Comparison of ENCODE assay signal across 27 cellular contexts in the genomic region with DNA sequence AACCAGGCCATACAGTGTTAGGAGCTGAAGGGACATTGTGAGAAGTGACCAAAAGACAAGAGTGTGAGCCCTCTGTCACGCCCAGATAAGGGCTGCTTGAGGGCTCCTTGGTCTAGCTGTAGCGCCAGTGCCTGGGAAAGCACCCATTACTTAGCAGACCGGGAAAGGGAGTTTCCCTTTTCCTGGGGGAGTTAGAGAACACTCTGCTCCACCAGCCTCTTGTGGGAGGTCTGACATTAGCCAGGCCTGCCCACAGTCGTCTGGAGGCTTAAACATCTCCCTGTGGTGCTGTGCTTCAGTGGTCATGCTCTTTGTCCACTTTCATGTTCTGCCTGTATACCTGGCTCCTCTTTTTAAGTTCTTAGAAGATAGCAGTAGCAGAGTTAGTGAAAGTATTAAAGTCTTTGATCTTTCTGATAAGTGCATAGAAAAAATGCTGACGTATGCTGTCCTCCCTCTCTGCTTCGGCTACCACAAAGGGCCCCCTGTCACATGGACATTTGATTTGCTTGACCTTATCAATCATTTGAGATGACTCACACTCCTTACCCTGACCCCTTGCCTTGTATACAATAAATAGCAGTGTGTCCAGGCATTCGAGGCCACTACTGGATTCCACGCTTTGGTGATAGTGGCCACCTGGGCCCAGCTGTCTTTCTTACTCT.
DNase-seq lines count a peak whose midpoint lies in the region; ATAC-seq, FAIRE-seq and TF ChIP-seq lines count a peak whose summit lies in the region.
"Had no signal": no experiment of that assay in that cellular context is flagged by ENCODE, and none has a peak within 500 bp of the region (broad histone marks: within the 10 kb centered on the region; RNA-seq: fewer than 3 reads in every experiment).

No MANE protein-coding gene starts in this region.

- H3K4me1 Mint-ChIP-seq in naive B cell, result peaks cover 0 to 10% (median 7%) of the 10 kb centered on the region in 3 donors
- H3K4me1 Mint-ChIP-seq in activated naive CD8-positive, alpha-beta T cell treated with anti-CD3 and anti-CD28 coated beads, Interleukin-2, amount 50 U/mL, for 24 hours, result no peaks in the 10 kb centered on the region

- peak overlapping the region; percentile 6; the same call in 1 of the 2 replicates for H3K4me2 ChIP-seq in HepG2 (ENCODE audit: low read depth, low read length)
- H3K4me2 ChIP-seq: A549, BLaER1 had no signal

- H3K79me2 ChIP-seq in HepG2 (ENCODE audit: insufficient read depth, low read length), result no peaks in the 10 kb centered on the region

- CTCF ChIA-PET in HepG2 (lab: Yijun Ruan, JAX; ENCODE audit: low intra/inter-chr PET ratio, low total read pairs), result no interaction called here

- peaks cover 0 to 3% (median 0%) of the 10 kb centered on the region in 7 donors for H3K9me3 Mint-ChIP-seq in naive B cell
- no peaks in the 10 kb centered on the region for H3K9me3 Mint-ChIP-seq in activated naive CD8-positive, alpha-beta T cell treated with anti-CD3 and anti-CD28 coated beads, Interleukin-2, amount 50 U/mL, for 24 hours

- H3K4me3 ChIP-seq in HepG2 (replicated peaks in 1 of 3; ENCODE audit: insufficient read depth in 1 of 3, low read depth in 2 of 3, low read length in 3 of 3) (no peak overlapping the region), right lobe of liver (no peak overlapping the region), epithelial cell of proximal tubule (ENCODE audit: low read depth, low read length) (no peak overlapping the region), heart right ventricle (no peak overlapping the region)
- H3K4me3 ChIP-seq: A549, BLaER1, dorsolateral prefrontal cortex, psoas muscle had no signal

- ATAC-seq in HepG2, result no peak
- no peak for ATAC-seq in right lobe of liver
- peak; percentile 33 to 43 for ATAC-seq in naive B cell (ENCODE audit: low read depth in 2 of 2)
- ATAC-seq in heart right ventricle, result no peak
- ATAC-seq in activated naive CD8-positive, alpha-beta T cell treated with anti-CD3 and anti-CD28 coated beads, Interleukin-2, amount 50 U/mL, for 24 hours, result no peak
- ATAC-seq: A549, HCT116, psoas muscle, Right ventricle myocardium inferior had no signal

- peaks cover 28 to 31% (median 30%) of the 10 kb centered on the region in 3 donors for H3K27me3 Mint-ChIP-seq in naive B cell
- H3K27me3 Mint-ChIP-seq in activated naive CD8-positive, alpha-beta T cell treated with anti-CD3 and anti-CD28 coated beads, Interleukin-2, amount 50 U/mL, for 24 hours, result peaks cover 12% of the 10 kb centered on the region

- H3K9me3 ChIP-seq in HepG2 (ENCODE audit: low read length) (no peaks in the 10 kb centered on the region), right lobe of liver (no peaks in the 10 kb centered on the region), heart right ventricle (peaks cover 0 to 4% (median 0%) of the 10 kb centered on the region in 11 donors)
- H3K9me3 ChIP-seq: A549, BLaER1, psoas muscle had no signal

- intact Hi-C loops in HepG2 (cut with micrococcal nuclease; ENCODE audit: unreplicated experiment) (no loop called here), right lobe of liver (cut with DNase I) (no loop called here), heart right ventricle (cut with DNase I) (no loop called here)

- BruUV-seq in HepG2 (replicated peaks; lab: Mats Ljungman, UMichigan), result no TSS peak

- peaks cover 0 to 14% of the 10 kb centered on the region in 2 experiments; a peak in 2 of 5 replicates for H3K27me3 ChIP-seq in HepG2 (ENCODE audit: control insufficient read depth in 1 of 2, insufficient read depth in 2 of 2, low read length in 2 of 2)
- no peaks in the 10 kb centered on the region for H3K27me3 ChIP-seq in right lobe of liver
- no peaks in the 10 kb centered on the region for H3K27me3 ChIP-seq in heart right ventricle
- H3K27me3 ChIP-seq: BLaER1 had no signal

- in situ Hi-C loops in HepG2 (cut with HindIII; ENCODE audit: extremely low pct_ligation_motif_present, low pct_unique_long_range_greater_than_20kb), result no loop called here

- H3K27ac Mint-ChIP-seq in naive B cell, result no peak overlapping the region
- H3K27ac Mint-ChIP-seq in activated naive CD8-positive, alpha-beta T cell treated with anti-CD3 and anti-CD28 coated beads, Interleukin-2, amount 50 U/mL, for 24 hours, result no peak overlapping the region
- H3K27ac Mint-ChIP-seq: nephron progenitor cell had no signal

- TF ChIP-seq CTCF in HepG2 (CRISPR knock-in tag; IDR thresholded peaks at IDR 0.05), result no peak
- no peak for TF ChIP-seq CTCF in right lobe of liver (IDR thresholded peaks at IDR 0.05)
- TF ChIP-seq CTCF in epithelial cell of proximal tubule (conservative IDR thresholded peaks at IDR 0.05; ENCODE audit: low read depth, low read length), result no peak
- no peak for TF ChIP-seq CTCF in heart right ventricle (IDR thresholded peaks at IDR 0.05)

- no peak for TF ChIP-seq RAD21 in HepG2 (CRISPR knock-in tag; IDR thresholded peaks at IDR 0.05)

- H3K36me3 ChIP-seq in HepG2 (replicated peaks in 1 of 2; ENCODE audit: control insufficient read depth in 1 of 2, insufficient read depth in 2 of 2, low read length in 2 of 2) (no peaks in the 10 kb centered on the region), right lobe of liver (no peaks in the 10 kb centered on the region), heart right ventricle (no peaks in the 10 kb centered on the region)
- H3K36me3 ChIP-seq: BLaER1 had no signal

- H3K4me3 Mint-ChIP-seq in naive B cell, result no peak overlapping the region
- H3K4me3 Mint-ChIP-seq in activated naive CD8-positive, alpha-beta T cell treated with anti-CD3 and anti-CD28 coated beads, Interleukin-2, amount 50 U/mL, for 24 hours, result no peak overlapping the region
- H3K4me3 Mint-ChIP-seq: nephron progenitor cell had no signal

- peak in 1 of 2 experiments; percentile 28; a peak in 1 of 4 replicates for TF ChIP-seq EP300 in HepG2 (IDR thresholded peaks at IDR 0.05; ENCODE audit: low read depth in 2 of 2, low read length in 2 of 2)
- TF ChIP-seq EP300 in HepG2 (CRISPR knock-in tag; IDR thresholded peaks at IDR 0.05; ENCODE audit: borderline replicate concordance), result peak; percentile 73; the same call in 1 of the 2 replicates

- POLR2A ChIA-PET in HepG2 (lab: Yijun Ruan, JAX), result no interaction called here

- H3K9ac ChIP-seq in HepG2 (ENCODE audit: insufficient read depth, low read depth, low read length), result no peak overlapping the region
- H3K9ac ChIP-seq: BLaER1 had no signal

- no peak overlapping the region for H2AFZ ChIP-seq in HepG2 (ENCODE audit: low read length)

- H4K20me1 ChIP-seq in HepG2 (ENCODE audit: insufficient read depth, low read length), result no peaks in the 10 kb centered on the region
- H4K20me1 ChIP-seq: BLaER1 had no signal

- no peaks in the 10 kb centered on the region for H3K36me3 Mint-ChIP-seq in naive B cell
- H3K36me3 Mint-ChIP-seq in activated naive CD8-positive, alpha-beta T cell treated with anti-CD3 and anti-CD28 coated beads, Interleukin-2, amount 50 U/mL, for 24 hours (ENCODE audit: low read depth), result no peaks in the 10 kb centered on the region

- DNase-seq in HepG2 (ENCODE audit: low spot score) (peak; percentile 80), right lobe of liver (no peak), epithelial cell of proximal tubule (ENCODE audit: low read depth) (peak; percentile 80), naive B cell (no peak), heart right ventricle (no peak), SHP77 treated with DMSO at 0.1 percent for 48 hours (lab: John Stamatoyannopoulos, UW) (no peak)
- no peak for DNase-seq in stimulated activated CD4-positive, alpha-beta T cell treated with anti-CD3 and anti-CD28 coated beads, Interleukin-12 subunit alpha, Interleukin-12 subunit beta, amount 100 ng/mL, for 4 hours
- no peak for DNase-seq in activated naive CD8-positive, alpha-beta T cell treated with anti-CD3 and anti-CD28 coated beads, Interleukin-2, amount 50 U/mL, for 24 hours
- DNase-seq: activated CD4-positive, alpha-beta T cell treated with anti-CD3 and anti-CD28 coated beads, Interleukin-2, amount 50 U/mL, for 4 hours; activated naive CD4-positive, alpha-beta T cell treated with Interleukin-2 at 50 U/mL for 16 hours; anterior cingulate cortex; central memory CD4-positive, alpha-beta T cell; dorsolateral prefrontal cortex; foreskin melanocyte; mesendoderm; NCI-H1417; NCI-H526; nephron progenitor cell; psoas muscle; stimulated activated CD4-positive, alpha-beta T cell treated with anti-CD3 and anti-CD28 coated beads, Interleukin-4, amount 100 ng/mL, for 4 hours; T-helper 1 cell had no signal

- no peak for TF ChIP-seq POLR2A in HepG2 (IDR thresholded peaks at IDR 0.05; ENCODE audit: insufficient read depth in 1 of 2, low read depth in 2 of 2, low read length in 2 of 2)
- no peak for TF ChIP-seq POLR2A in right lobe of liver (IDR thresholded peaks at IDR 0.05)

- H3K27ac ChIP-seq in HepG2 (ENCODE audit: extremely low read length, insufficient read depth, low read length) (no peak overlapping the region), right lobe of liver (no peak overlapping the region), heart right ventricle (no peak overlapping the region)
- H3K27ac ChIP-seq: A549, BLaER1, dorsolateral prefrontal cortex, psoas muscle had no signal

- FAIRE-seq in HepG2 (lab: Jason Lieb, UNC), result no peak
- FAIRE-seq: A549, keratinocyte, urothelium cell line had no signal

- WGBS in HepG2 (ENCODE audit: low lambda C conversion rate), result 22% methylated on average over 7 of the region's 8 CpGs
- WGBS in right lobe of liver (ENCODE audit: insufficient coverage, low coverage, low lambda C conversion rate, missing lambda C conversion rate), result 26% methylated on average over 6 of the region's 8 CpGs
- 70 to 74% methylated on average over 8 of the region's 8 CpGs for WGBS in heart right ventricle, 2 donors

- H3K4me1 ChIP-seq in HepG2 (ENCODE audit: insufficient read depth, low read length), result peaks cover 21% of the 10 kb centered on the region
- no peaks in the 10 kb centered on the region for H3K4me1 ChIP-seq in right lobe of liver
- peaks cover 0 to 12% (median 0%) of the 10 kb centered on the region in 9 donors for H3K4me1 ChIP-seq in heart right ventricle
- H3K4me1 ChIP-seq: A549, psoas muscle had no signal

TF ChIP-seq in HepG2, 621 proteins besides CTCF, POLR2A, EP300 and RAD21 (continues in another document):
- TF ChIP-seq ZNF224 (CRISPR knock-in tag; IDR thresholded peaks at IDR 0.05), result no peak
- TF ChIP-seq, protein P1, sequence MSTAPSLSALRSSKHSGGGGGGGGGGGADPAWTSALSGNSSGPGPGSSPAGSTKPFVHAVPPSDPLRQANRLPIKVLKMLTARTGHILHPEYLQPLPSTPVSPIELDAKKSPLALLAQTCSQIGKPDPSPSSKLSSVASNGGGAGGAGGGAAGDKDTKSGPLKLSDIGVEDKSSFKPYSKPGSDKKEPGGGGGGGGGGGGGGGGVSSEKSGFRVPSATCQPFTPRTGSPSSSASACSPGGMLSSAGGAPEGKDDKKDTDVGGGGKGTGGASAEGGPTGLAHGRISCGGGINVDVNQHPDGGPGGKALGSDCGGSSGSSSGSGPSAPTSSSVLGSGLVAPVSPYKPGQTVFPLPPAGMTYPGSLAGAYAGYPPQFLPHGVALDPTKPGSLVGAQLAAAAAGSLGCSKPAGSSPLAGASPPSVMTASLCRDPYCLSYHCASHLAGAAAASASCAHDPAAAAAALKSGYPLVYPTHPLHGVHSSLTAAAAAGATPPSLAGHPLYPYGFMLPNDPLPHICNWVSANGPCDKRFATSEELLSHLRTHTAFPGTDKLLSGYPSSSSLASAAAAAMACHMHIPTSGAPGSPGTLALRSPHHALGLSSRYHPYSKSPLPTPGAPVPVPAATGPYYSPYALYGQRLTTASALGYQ (CRISPR knock-in tag; IDR thresholded peaks at IDR 0.05), result no peak

Comparison
In these comparisons a context has a peak if more than half of its experiments do, and no peak if none do; other contexts are left out.
1. DNase-seq: peak in HepG2 (single experiment) and epithelial cell of proximal tubule (single experiment); none in right lobe of liver (0 of 3), naive B cell (single experiment), heart right ventricle (0 of 2), stimulated activated CD4-positive, alpha-beta T cell treated with anti-CD3 and anti-CD28 coated beads, Interleukin-12 subunit alpha, Interleukin-12 subunit beta, amount 100 ng/mL, for 4 hours (single experiment), SHP77 treated with DMSO at 0.1 percent for 48 hours (single experiment) and activated naive CD8-positive, alpha-beta T cell treated with anti-CD3 and anti-CD28 coated beads, Interleukin-2, amount 50 U/mL, for 24 hours (single experiment).
2. ATAC-seq: peak in naive B cell (2 of 2); none in HepG2 (single experiment), right lobe of liver (0 of 4), heart right ventricle (0 of 8) and activated naive CD8-positive, alpha-beta T cell treated with anti-CD3 and anti-CD28 coated beads, Interleukin-2, amount 50 U/mL, for 24 hours (single experiment).